8 cellular contexts compared by ENCODE assay signal in genomic region chr2:94874277-94874997, GRCh38. TPM values are rescaled to one million over a fixed set of nuclear protein-coding genes. Genes with fewer than 3 reads are reported as not detected.
A peak's percentile ranks its signal among the peaks of the same experiment; 100 is the strongest.
DNase-seq lines count a peak whose midpoint lies in the region; ATAC-seq and FAIRE-seq lines count a peak whose summit lies in the region.

No MANE protein-coding gene starts in this region.

- H3K36me3 ChIP-seq in CD8-positive, alpha-beta memory T cell (ENCODE audit: insufficient read depth, low read length): no peaks in the 10 kb centered on the region
- no peaks in the 10 kb centered on the region for H3K36me3 ChIP-seq in small intestine (ENCODE audit: control insufficient read depth in 2 of 2, insufficient read depth in 2 of 2, low read length in 2 of 2)

- H3K27me3 Mint-ChIP-seq in CD8-positive, alpha-beta memory T cell: peaks cover 6 to 8% of the 10 kb centered on the region in 2 donors

- peak; percentile 98 for ATAC-seq in HG03354 (IDR thresholded peaks at IDR 0.05; ENCODE audit: poor library complexity, severe bottlenecking, unreplicated experiment)

- no peak overlapping the region for H3K27ac Mint-ChIP-seq in CD8-positive, alpha-beta memory T cell

- no peak overlapping the region for H3K27ac ChIP-seq in CD8-positive, alpha-beta memory T cell (ENCODE audit: low read depth, low read length)
- H3K27ac ChIP-seq in small intestine (ENCODE audit: low read depth in 1 of 2, low read length in 1 of 2): no peak overlapping the region

- WGBS in small intestine, 3 donors: 34 to 40% (median 39%) methylated on average over 37 to 53 of the region's 53 CpGs

- no peaks in the 10 kb centered on the region for H3K27me3 ChIP-seq in CD8-positive, alpha-beta memory T cell (ENCODE audit: insufficient read depth, low read length, poor library complexity, severe bottlenecking)
- H3K27me3 ChIP-seq in small intestine (ENCODE audit: control insufficient read depth in 2 of 2, insufficient read depth in 2 of 2, low read length in 2 of 2): peaks cover 0 to 2% of the 10 kb centered on the region in 2 donors

- H3K9me3 Mint-ChIP-seq in CD8-positive, alpha-beta memory T cell: peaks cover 0 to 2% (median 0%) of the 10 kb centered on the region in 5 donors

- no peak for FAIRE-seq in small intestine (lab: Jason Lieb, UNC)

- CTCF ChIA-PET in CD8-positive, alpha-beta memory T cell (lab: Charles Lee): interaction anchor here (1.3 kb wide), 1 partner anchor 9 kb away, joined by 3 read pairs; no protein-coding TSS in a partner anchor

- no peaks in the 10 kb centered on the region for H3K4me1 ChIP-seq in CD8-positive, alpha-beta memory T cell (ENCODE audit: insufficient read depth, low read length)
- no peaks in the 10 kb centered on the region for H3K4me1 ChIP-seq in small intestine (ENCODE audit: control insufficient read depth in 2 of 2, insufficient read depth in 1 of 2, low read depth in 1 of 2, low read length in 1 of 2)

- peak in 4 of 5 donors; percentile 23 to 59 (median 32) for DNase-seq in CD8-positive, alpha-beta memory T cell
- DNase-seq in GM19238 (ENCODE audit: insufficient read length, low spot score) (peak; percentile 71), OCI-M1 (lab: John Stamatoyannopoulos, UW) (peak; percentile 73), globus pallidus (ENCODE audit: low spot score) (peak; percentile 5), small intestine (peak; percentile 38), H4 (ENCODE audit: low spot score) (no peak)
- peak; percentile 84 to 85 for DNase-seq in activated T-cell treated with anti-CD3 and anti-CD28 coated beads, Interleukin-2, amount 50 U/mL, for 48 hours

- POLR2A ChIA-PET in CD8-positive, alpha-beta memory T cell (lab: Charles Lee): no interaction called here

- no peak overlapping the region for H3K4me3 Mint-ChIP-seq in CD8-positive, alpha-beta memory T cell

- H3K4me3 ChIP-seq in CD8-positive, alpha-beta memory T cell (ENCODE audit: low read length): no peak overlapping the region
- no peak overlapping the region for H3K4me3 ChIP-seq in small intestine (ENCODE audit: low read depth in 1 of 2, low read length in 2 of 2)

- H3K36me3 Mint-ChIP-seq in CD8-positive, alpha-beta memory T cell: no peaks in the 10 kb centered on the region

- H3K9me3 ChIP-seq in CD8-positive, alpha-beta memory T cell (ENCODE audit: low read length): no peaks in the 10 kb centered on the region
- no peaks in the 10 kb centered on the region for H3K9me3 ChIP-seq in small intestine (ENCODE audit: control insufficient read depth, low read depth)

- no peaks in the 10 kb centered on the region for H3K4me1 Mint-ChIP-seq in CD8-positive, alpha-beta memory T cell

RNA-seq across cellular contexts. Expression of gene TEKT4, which starts 3.2 kb away (rescaled TPM):
- total RNA-seq in CD8-positive, alpha-beta memory T cell: not detected
- not detected for polyA plus RNA-seq in CD8-positive, alpha-beta memory T cell
- polyA plus RNA-seq in small intestine: not detected
- not detected in 2 replicates for total RNA-seq in H4 (2014; rRNA removed; shearing (Covaris generic))
